In the genomic region with DNA sequence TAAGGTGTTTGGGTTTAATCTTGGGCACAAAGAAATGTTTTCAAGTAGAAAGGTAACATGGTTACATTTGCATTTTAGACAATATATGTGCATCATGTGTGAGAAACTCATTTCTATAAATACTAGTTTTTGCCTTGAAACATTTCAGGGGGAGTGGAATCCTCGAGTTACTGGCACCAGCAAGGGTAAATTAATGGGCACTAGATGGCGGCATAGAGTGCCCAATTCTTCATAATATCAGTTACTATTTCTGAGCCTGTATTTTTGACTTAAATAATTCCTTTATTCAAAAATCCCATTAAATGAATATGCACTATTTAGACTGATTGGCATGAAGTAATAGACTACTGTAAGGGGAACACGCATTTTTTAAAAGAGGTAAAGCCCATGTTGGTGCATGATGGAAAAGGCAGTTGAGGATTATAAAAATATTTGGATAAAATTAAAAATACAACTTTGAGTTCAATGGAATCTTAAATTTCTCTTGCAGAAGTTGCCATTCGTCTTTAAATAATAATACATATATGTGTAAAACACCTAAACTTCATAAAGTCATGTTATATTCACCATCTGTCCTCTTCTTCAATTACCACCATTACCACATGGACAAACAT, we compare ENCODE assay signal across 8 cellular contexts.
DNase-seq lines count a peak whose midpoint lies in the region; ATAC-seq, FAIRE-seq and TF ChIP-seq lines count a peak whose summit lies in the region.

No MANE protein-coding gene starts in this region.

- H4K20me1 ChIP-seq in K562 (replicated peaks; ENCODE audit: control insufficient read depth, insufficient read depth, low read length), result no peaks in the 10 kb centered on the region

- in situ Hi-C loops in K562 (cut with MboI), result no loop called here

- 3% methylated on average over 4 of the region's 4 CpGs for WGBS in K562 (ENCODE audit: insufficient coverage, low coverage, missing lambda C conversion rate)

- H3K27ac ChIP-seq in K562 (ENCODE audit: extremely low read depth, low read depth, low read length), result no peak overlapping the region

- FAIRE-seq in K562 (lab: Jason Lieb, UNC), result no peak

- TF ChIP-seq RAD21 in K562 (CRISPR knock-in tag; conservative IDR thresholded peaks at IDR 0.05 in 1 of 2, IDR thresholded peaks at IDR 0.05 in 1 of 2), result peak; percentile 22 to 28; a peak in 2 of 4 replicates

- no peaks in the 10 kb centered on the region for H3K36me3 ChIP-seq in K562 (ENCODE audit: control insufficient read depth, insufficient read depth, low read length)

- TF ChIP-seq CTCF in K562 (IDR thresholded peaks at IDR 0.05 in 2 of 3, conservative IDR thresholded peaks at IDR 0.05 in 1 of 3; ENCODE audit: insufficient read depth in 2 of 3, low read depth in 1 of 3, low read length in 3 of 3), result peak in 2 of 3 experiments; percentile 33 to 52; a peak in 3 of 6 replicates

- CTCF ChIA-PET in K562 (lab: Yijun Ruan, JAX; ENCODE audit: low intra/inter-chr PET ratio), result interaction anchor here (1.4 kb wide), 1 partner anchor 51 kb away, joined by 5 read pairs; no protein-coding TSS in a partner anchor

- BruUV-seq in K562 (replicated peaks; lab: Mats Ljungman, UMichigan), result no TSS peak

- no peak for TF ChIP-seq POLR2A in K562 (conservative IDR thresholded peaks at IDR 0.05)

- DNase-seq in NCI-H510A treated with DMSO at 0.1 percent for 48 hours (lab: John Stamatoyannopoulos, UW) (peak; percentile 2), NCI-H510A (lab: John Stamatoyannopoulos, UW) (no peak), RKO (ENCODE audit: low spot score) (peak; percentile 48), K562 (ENCODE audit: extremely low read depth in 1 of 4, low spot score in 3 of 4) (peak in 2 of 4 experiments; percentile 1 to 3), left lobe of liver (ENCODE audit: low spot score) (no peak)
- DNase-seq in stimulated activated naive CD4-positive, alpha-beta T cell (lab: John Stamatoyannopoulos, UW), result peak in 5 of 6 experiments; percentile 0 to 33 (median 10)

- no peaks in the 10 kb centered on the region for H3K9me1 ChIP-seq in K562 (ENCODE audit: control insufficient read depth, insufficient read depth, low read length)

- no peak overlapping the region for H3K9ac ChIP-seq in K562 (ENCODE audit: insufficient read depth in 1 of 2, low read depth in 2 of 2, low read length in 2 of 2)

- no peaks in the 10 kb centered on the region for H3K27me3 ChIP-seq in K562 (ENCODE audit: control insufficient read depth in 2 of 2, insufficient read depth in 2 of 2, low read length in 2 of 2)

- ATAC-seq in HG02870 (IDR thresholded peaks at IDR 0.05; ENCODE audit: unreplicated experiment) (peak; percentile 54), K562 (no peak), left lobe of liver (peak; percentile 82), HG03280 (IDR thresholded peaks at IDR 0.05; ENCODE audit: unreplicated experiment) (no peak)

- H3K4me3 ChIP-seq in K562, result no peak overlapping the region

- no peak for TF ChIP-seq EP300 in K562 (IDR thresholded peaks at IDR 0.05; ENCODE audit: low read length)

- H2AFZ ChIP-seq in K562 (ENCODE audit: low read depth, low read length), result no peak overlapping the region

- H3K9me3 ChIP-seq in K562 (replicated peaks; ENCODE audit: control insufficient read depth, insufficient read depth, low read depth, low read length), result no peaks in the 10 kb centered on the region

- H3K4me1 ChIP-seq in K562 (replicated peaks in 1 of 2; ENCODE audit: control insufficient read depth in 2 of 2, insufficient read depth in 2 of 2, low read length in 2 of 2), result no peaks in the 10 kb centered on the region

- no peak overlapping the region for H3K4me2 ChIP-seq in K562 (ENCODE audit: insufficient read depth, low read length)

- intact Hi-C loops in K562 (cut with micrococcal nuclease), result no loop called here

- POLR2A ChIA-PET in K562 (lab: Yijun Ruan, JAX), result no interaction called here

- H3K79me2 ChIP-seq in K562 (ENCODE audit: control insufficient read depth, insufficient read depth, low read length), result no peaks in the 10 kb centered on the region

TF ChIP-seq in K562, 482 proteins besides CTCF, POLR2A, EP300 and RAD21:
- TF ChIP-seq SRSF3 (IDR thresholded peaks at IDR 0.05; ENCODE audit: insufficient read depth, low read length), result no peak
- 0 out of 2 replicates have a peak, but pooled peaks have one; percentile 7 for TF ChIP-seq SMC3 (conservative IDR thresholded peaks at IDR 0.05; ENCODE audit: insufficient read depth, low read depth, low read length)

Comparison
In these comparisons a context has a peak if more than half of its experiments do, and no peak if none do; other contexts are left out.
1. DNase-seq: peak in NCI-H510A treated with DMSO at 0.1 percent for 48 hours (single experiment), RKO (single experiment) and stimulated activated naive CD4-positive, alpha-beta T cell (5 of 6); none in NCI-H510A (single experiment) and left lobe of liver (single experiment).
2. ATAC-seq: peak in HG02870 (single experiment) and left lobe of liver (single experiment); none in K562 (single experiment) and HG03280 (single experiment).